In genomic region chr7:76317782-76318487, GRCh38 we compare ENCODE assay signal across 8 cellular contexts. TPM values are rescaled to one million over a fixed set of nuclear protein-coding genes. Genes with fewer than 3 reads are reported as not detected.
DNase-seq lines count a peak whose midpoint lies in the region; ATAC-seq and TF ChIP-seq lines count a peak whose summit lies in the region.

No MANE protein-coding gene starts in this region.

- WGBS in heart left ventricle, 4 donors, result 0 to 1% (median 0%) methylated on average over 26 to 50 of the region's 50 CpGs

- H3K36me3 ChIP-seq in adipocyte (ENCODE audit: control insufficient read depth, insufficient read depth, low read length, severe bottlenecking) (peaks cover 15% of the 10 kb centered on the region), heart left ventricle (peaks cover 0 to 10% (median 0%) of the 10 kb centered on the region in 9 donors), upper lobe of right lung (no peaks in the 10 kb centered on the region)

- H3K4me3 ChIP-seq in GM12875 (ENCODE audit: low read depth, low read length) (peak overlapping the region; percentile 85), adipocyte (ENCODE audit: low read length) (peak overlapping the region; percentile 84), heart left ventricle (peak overlapping the region; percentile 48 to 91 (median 74)), upper lobe of right lung (peak overlapping the region; percentile 90)

- H3K4me1 ChIP-seq in adipocyte (ENCODE audit: control insufficient read depth, insufficient read depth, low read length) (peaks cover 38% of the 10 kb centered on the region), heart left ventricle (peaks cover 0 to 42% (median 25%) of the 10 kb centered on the region in 12 donors), upper lobe of right lung (peaks cover 18% of the 10 kb centered on the region)

- peak overlapping the region; percentile 94 for H3K9ac ChIP-seq in adipocyte (ENCODE audit: low read length)

- intact Hi-C loops in heart left ventricle (cut with DNase I) (loop anchor here in 7 of 10 donors (1.0 to 5.0 kb wide), 4 partner anchors 40 to 44 kb away; partner anchors contain the start of gene YWHAG (in 4 of the 7)), posterior vena cava (cut with DNase I) (no loop called here), upper lobe of right lung (cut with DNase I) (loop anchor here (10.0 kb wide), 1 partner anchor 143 kb away; no protein-coding TSS in a partner anchor)

- ATAC-seq in HG02763 (IDR thresholded peaks at IDR 0.05; ENCODE audit: unreplicated experiment) (peak; percentile 92), heart left ventricle (peak; percentile 93 to 97 (median 94)), upper lobe of right lung (peak; percentile 96)

- H3K9me3 ChIP-seq in adipocyte (ENCODE audit: control insufficient read depth, low read length), result no peaks in the 10 kb centered on the region
- no peaks in the 10 kb centered on the region for H3K9me3 ChIP-seq in heart left ventricle
- no peaks in the 10 kb centered on the region for H3K9me3 ChIP-seq in upper lobe of right lung

- no peaks in the 10 kb centered on the region for H3K27me3 ChIP-seq in adipocyte (replicated peaks; ENCODE audit: control insufficient read depth, insufficient read depth, low read length)
- H3K27me3 ChIP-seq in heart left ventricle, result no peaks in the 10 kb centered on the region
- H3K27me3 ChIP-seq in upper lobe of right lung, result no peaks in the 10 kb centered on the region

- H3K27ac ChIP-seq in heart left ventricle (peak overlapping the region; percentile 84 to 98 (median 94)), upper lobe of right lung (peak overlapping the region; percentile 94)

- TF ChIP-seq CTCF in GM12875 (IDR thresholded peaks at IDR 0.05; ENCODE audit: borderline replicate concordance, insufficient read depth, low read depth, low read length) (no peak), heart left ventricle (IDR thresholded peaks at IDR 0.05) (no peak), upper lobe of right lung (IDR thresholded peaks at IDR 0.05) (no peak)

- peak; percentile 75 to 92 for TF ChIP-seq POLR2A in heart left ventricle (IDR thresholded peaks at IDR 0.05)

- peak; percentile 91 for DNase-seq in NCI-H1417 treated with DMSO at 0.1 percent for 48 hours (lab: John Stamatoyannopoulos, UW)
- DNase-seq in SW 1271 (lab: John Stamatoyannopoulos, UW), result peak; percentile 88 to 95
- peak; percentile 99 for DNase-seq in adipocyte (ENCODE audit: low read depth)
- peak; percentile 97 to 99 (median 99) for DNase-seq in heart left ventricle
- DNase-seq in posterior vena cava (ENCODE audit: low spot score), result peak; percentile 99
- peak; percentile 99 for DNase-seq in upper lobe of right lung

RNA-seq across cellular contexts. Expression of gene HSPB1, which starts 15.5 kb away (rescaled TPM):
- 1,000 to 10,000 TPM in 8 of 9 donors, 100 to 1,000 TPM in 1; 822 to 5,278 (median 1,968) TPM for total RNA-seq in heart left ventricle
- 1,000 to 10,000 TPM; 2,695 to 3,131 TPM for polyA plus RNA-seq in heart left ventricle
- 1,000 to 10,000 TPM; 2,473 to 2,747 TPM for total RNA-seq in posterior vena cava
- total RNA-seq in upper lobe of right lung, result 494 TPM

RNA-seq across cellular contexts. Expression of gene YWHAG, which starts 40.9 kb away (rescaled TPM):
- total RNA-seq in heart left ventricle (100 to 1,000 TPM; 141 to 282 (median 196) TPM), posterior vena cava (100 to 1,000 TPM; 114 to 134 TPM), upper lobe of right lung (102 TPM)
- 100 to 1,000 TPM in 1 of 2 donors, 10 to 100 TPM in 1; 85.5 to 186 TPM for polyA plus RNA-seq in heart left ventricle

Comparison
In these comparisons a context has a peak if more than half of its experiments do, and no peak if none do; other contexts are left out.
1. Peak in every context shown above with its lines: DNase-seq, ATAC-seq, H3K4me3 ChIP-seq and H3K27ac ChIP-seq.
2. intact Hi-C loops: an anchor here in heart left ventricle (1.0 to 5.0 kb wide) and upper lobe of right lung (10.0 kb wide); none called in posterior vena cava.